22 cellular contexts compared by ENCODE assay signal in genomic region chr2:28668106-28668814, GRCh38.
"Had no signal": no experiment of that assay in that cellular context is flagged by ENCODE, and none has a peak within 500 bp of the region (broad histone marks: within the 10 kb centered on the region; RNA-seq: fewer than 3 reads in every experiment).

No MANE protein-coding gene starts in this region.

- H3K4me3 ChIP-seq: gastrocnemius medialis, left lung, lower lobe of right lung, neural progenitor cell, right atrium auricular region, sigmoid colon, spleen, thoracic aorta, tibial nerve, upper lobe of right lung, vagina had no signal

- ATAC-seq: effector memory CD8-positive, alpha-beta T cell; gastrocnemius medialis; left lung; lower lobe of right lung; naive thymus-derived CD4-positive, alpha-beta T cell; stimulated activated naive B cell treated with anti-CD40 and anti-IgM and Interleukin-4, amounts not matched to agents 10 μg/mL and 1 μg/mL and 100 μg/mL, for 72 hours; upper lobe of right lung had no signal

- FAIRE-seq: endometrium, kidney had no signal

- DNase-seq: cerebellar nuclear complex; cortex of kidney; effector memory CD8-positive, alpha-beta T cell; foreskin fibroblast; gastrocnemius medialis; head of caudate nucleus; kidney; left lung; lower lobe of right lung; naive thymus-derived CD4-positive, alpha-beta T cell; sigmoid colon; spleen; stimulated activated CD4-positive, alpha-beta T cell treated with anti-CD3 and anti-CD28 coated beads, Interleukin-4, amount 100 ng/mL, for 4 hours; stimulated activated naive B cell treated with anti-CD40 and anti-IgM and Interleukin-4, amounts not matched to agents 10 μg/mL and 1 μg/mL and 100 μg/mL, for 72 hours; upper lobe of right lung had no signal

- H3K4me2 ChIP-seq: neural progenitor cell had no signal

- H3K27me3 ChIP-seq: gastrocnemius medialis, left lung, neural progenitor cell, right atrium auricular region, sigmoid colon, spleen, tibial nerve, upper lobe of right lung, vagina had no signal

- H3K9me3 ChIP-seq: gastrocnemius medialis, left lung, lower lobe of right lung, right atrium auricular region, sigmoid colon, thoracic aorta, upper lobe of right lung, vagina had no signal

- H3K79me2 ChIP-seq: parathyroid adenoma had no signal

- H2AFZ ChIP-seq: neural progenitor cell, parathyroid adenoma had no signal

- H3K9ac ChIP-seq: neural progenitor cell, parathyroid adenoma had no signal

- H3K36me3 ChIP-seq: gastrocnemius medialis, left lung, lower lobe of right lung, neural progenitor cell, right atrium auricular region, sigmoid colon, spleen, thoracic aorta, tibial nerve, upper lobe of right lung, vagina had no signal

- H3K27ac ChIP-seq: gastrocnemius medialis, left lung, lower lobe of right lung, neural progenitor cell, parathyroid adenoma, right atrium auricular region, sigmoid colon, spleen, thoracic aorta, tibial nerve, upper lobe of right lung, vagina had no signal
